Comparison of ENCODE assay signal across 1 cellular context in the genomic region with DNA sequence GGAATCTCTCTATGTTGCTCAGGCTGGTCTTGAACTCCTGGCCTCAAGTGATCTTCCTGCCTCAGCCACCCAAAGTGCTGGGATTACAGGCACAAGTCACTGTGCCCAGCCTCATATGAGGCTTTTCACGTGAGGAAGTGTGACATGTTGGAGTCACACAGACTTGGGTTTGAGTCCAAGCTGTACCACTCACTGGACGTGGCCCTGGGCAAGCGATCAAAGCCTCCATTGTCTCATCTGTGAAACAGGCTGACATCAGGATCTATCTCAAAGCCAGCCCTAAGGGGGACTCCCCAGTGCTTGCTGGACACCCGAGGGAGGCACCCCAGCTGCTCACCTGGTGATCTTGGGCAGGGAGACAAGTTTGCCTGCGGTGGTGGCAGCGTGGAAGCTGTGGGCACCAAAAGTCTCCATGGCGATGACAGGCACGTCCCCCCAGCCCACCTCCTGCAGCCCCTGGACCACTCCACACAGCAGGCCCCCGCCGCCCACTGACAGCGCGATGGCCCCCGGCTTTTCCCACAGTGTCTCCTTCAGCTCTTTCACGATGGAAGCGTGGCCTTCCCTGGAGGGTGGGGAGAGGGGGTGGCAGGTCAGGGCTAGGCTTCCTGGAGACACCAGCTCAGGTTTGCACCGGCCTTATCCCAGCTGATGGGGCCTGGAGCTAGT.
TF ChIP-seq lines count a peak whose summit lies in the region.

No MANE protein-coding gene starts in this region.

TF ChIP-seq in A549, 52 proteins besides CTCF, POLR2A, EP300 and RAD21 (continued from another document):
- TF ChIP-seq, protein P1, sequence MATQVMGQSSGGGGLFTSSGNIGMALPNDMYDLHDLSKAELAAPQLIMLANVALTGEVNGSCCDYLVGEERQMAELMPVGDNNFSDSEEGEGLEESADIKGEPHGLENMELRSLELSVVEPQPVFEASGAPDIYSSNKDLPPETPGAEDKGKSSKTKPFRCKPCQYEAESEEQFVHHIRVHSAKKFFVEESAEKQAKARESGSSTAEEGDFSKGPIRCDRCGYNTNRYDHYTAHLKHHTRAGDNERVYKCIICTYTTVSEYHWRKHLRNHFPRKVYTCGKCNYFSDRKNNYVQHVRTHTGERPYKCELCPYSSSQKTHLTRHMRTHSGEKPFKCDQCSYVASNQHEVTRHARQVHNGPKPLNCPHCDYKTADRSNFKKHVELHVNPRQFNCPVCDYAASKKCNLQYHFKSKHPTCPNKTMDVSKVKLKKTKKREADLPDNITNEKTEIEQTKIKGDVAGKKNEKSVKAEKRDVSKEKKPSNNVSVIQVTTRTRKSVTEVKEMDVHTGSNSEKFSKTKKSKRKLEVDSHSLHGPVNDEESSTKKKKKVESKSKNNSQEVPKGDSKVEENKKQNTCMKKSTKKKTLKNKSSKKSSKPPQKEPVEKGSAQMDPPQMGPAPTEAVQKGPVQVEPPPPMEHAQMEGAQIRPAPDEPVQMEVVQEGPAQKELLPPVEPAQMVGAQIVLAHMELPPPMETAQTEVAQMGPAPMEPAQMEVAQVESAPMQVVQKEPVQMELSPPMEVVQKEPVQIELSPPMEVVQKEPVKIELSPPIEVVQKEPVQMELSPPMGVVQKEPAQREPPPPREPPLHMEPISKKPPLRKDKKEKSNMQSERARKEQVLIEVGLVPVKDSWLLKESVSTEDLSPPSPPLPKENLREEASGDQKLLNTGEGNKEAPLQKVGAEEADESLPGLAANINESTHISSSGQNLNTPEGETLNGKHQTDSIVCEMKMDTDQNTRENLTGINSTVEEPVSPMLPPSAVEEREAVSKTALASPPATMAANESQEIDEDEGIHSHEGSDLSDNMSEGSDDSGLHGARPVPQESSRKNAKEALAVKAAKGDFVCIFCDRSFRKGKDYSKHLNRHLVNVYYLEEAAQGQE (IDR thresholded peaks at IDR 0.05) = no peak
- no peak for TF ChIP-seq ZFP36 (IDR thresholded peaks at IDR 0.05; ENCODE audit: borderline replicate concordance, partially characterized antibody)
